ENCODE assay signal across 1 cellular context in the genomic region with DNA sequence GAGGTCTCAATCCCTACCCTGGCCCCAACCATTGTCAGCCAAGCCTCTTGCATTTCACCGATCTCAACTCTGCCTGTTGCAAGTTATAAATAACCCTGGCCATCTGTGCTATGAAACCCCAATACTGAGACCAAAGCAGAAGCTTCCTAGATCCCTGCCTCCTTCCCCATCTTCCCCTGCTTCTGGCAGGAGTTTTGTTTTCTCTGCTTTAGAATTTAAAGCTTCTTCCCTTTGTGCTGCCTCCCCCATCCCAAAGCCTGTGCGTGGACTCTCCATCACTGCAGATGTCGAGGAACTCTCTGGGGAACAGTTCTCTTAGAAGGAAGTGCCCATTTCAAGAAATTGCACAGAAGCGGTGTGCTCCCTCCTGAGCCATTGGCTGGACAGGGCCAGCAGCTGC.
TF ChIP-seq lines count a peak whose summit lies in the region.

No MANE protein-coding gene starts in this region.

TF ChIP-seq in GM23338, 12 proteins besides CTCF, POLR2A, EP300 and RAD21:
- TF ChIP-seq POLR2AphosphoS5 (IDR thresholded peaks at IDR 0.05; ENCODE audit: low read depth), result no peak
- TF ChIP-seq EZH2 (IDR thresholded peaks at IDR 0.05; ENCODE audit: low read depth, unreplicated experiment), result no peak
